2 cellular contexts compared by ENCODE assay signal in the genomic region with DNA sequence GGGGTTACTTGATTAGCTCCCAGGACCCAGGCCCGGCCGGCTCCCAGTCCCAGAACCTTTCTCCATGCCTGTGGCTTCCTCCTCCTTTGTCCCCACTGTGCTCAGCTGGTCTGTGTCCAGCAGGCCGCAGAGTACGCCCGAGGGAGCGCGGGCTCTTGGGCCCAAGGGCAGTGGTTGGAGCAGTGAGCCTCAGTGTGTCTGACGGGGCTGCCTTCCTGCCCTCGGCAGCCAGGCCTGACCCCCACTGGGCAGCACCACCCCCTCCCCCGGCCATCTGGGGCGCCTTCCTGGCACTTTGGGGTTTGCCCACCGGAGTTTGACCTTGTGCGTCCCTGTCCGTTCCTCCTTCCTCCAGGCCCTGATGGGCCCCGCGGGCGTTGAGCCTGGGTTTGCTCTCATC.
TF ChIP-seq lines count a peak whose summit lies in the region.

No MANE protein-coding gene starts in this region.

TF ChIP-seq in PFSK-1, 5 proteins besides CTCF, POLR2A, EP300 and RAD21 (continued from another document):
- TF ChIP-seq TAF1 (IDR thresholded peaks at IDR 0.05; ENCODE audit: borderline replicate concordance, insufficient read depth, low read length), result no peak
- TF ChIP-seq, protein P1, sequence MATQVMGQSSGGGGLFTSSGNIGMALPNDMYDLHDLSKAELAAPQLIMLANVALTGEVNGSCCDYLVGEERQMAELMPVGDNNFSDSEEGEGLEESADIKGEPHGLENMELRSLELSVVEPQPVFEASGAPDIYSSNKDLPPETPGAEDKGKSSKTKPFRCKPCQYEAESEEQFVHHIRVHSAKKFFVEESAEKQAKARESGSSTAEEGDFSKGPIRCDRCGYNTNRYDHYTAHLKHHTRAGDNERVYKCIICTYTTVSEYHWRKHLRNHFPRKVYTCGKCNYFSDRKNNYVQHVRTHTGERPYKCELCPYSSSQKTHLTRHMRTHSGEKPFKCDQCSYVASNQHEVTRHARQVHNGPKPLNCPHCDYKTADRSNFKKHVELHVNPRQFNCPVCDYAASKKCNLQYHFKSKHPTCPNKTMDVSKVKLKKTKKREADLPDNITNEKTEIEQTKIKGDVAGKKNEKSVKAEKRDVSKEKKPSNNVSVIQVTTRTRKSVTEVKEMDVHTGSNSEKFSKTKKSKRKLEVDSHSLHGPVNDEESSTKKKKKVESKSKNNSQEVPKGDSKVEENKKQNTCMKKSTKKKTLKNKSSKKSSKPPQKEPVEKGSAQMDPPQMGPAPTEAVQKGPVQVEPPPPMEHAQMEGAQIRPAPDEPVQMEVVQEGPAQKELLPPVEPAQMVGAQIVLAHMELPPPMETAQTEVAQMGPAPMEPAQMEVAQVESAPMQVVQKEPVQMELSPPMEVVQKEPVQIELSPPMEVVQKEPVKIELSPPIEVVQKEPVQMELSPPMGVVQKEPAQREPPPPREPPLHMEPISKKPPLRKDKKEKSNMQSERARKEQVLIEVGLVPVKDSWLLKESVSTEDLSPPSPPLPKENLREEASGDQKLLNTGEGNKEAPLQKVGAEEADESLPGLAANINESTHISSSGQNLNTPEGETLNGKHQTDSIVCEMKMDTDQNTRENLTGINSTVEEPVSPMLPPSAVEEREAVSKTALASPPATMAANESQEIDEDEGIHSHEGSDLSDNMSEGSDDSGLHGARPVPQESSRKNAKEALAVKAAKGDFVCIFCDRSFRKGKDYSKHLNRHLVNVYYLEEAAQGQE (IDR thresholded peaks at IDR 0.05; ENCODE audit: insufficient read depth in 1 of 2, low read depth in 2 of 2, low read length in 2 of 2), result no peak
- TF ChIP-seq FOXP2 (optimal IDR thresholded peaks at IDR 0.05; ENCODE audit: borderline replicate concordance, extremely low read depth, extremely low read length, insufficient read depth), result no peak
TF ChIP-seq in PFSK-1: peak in this region for 1.

TF ChIP-seq in K562, 482 proteins besides CTCF, POLR2A, EP300 and RAD21 (continued from another document):
- TF ChIP-seq, protein P2, sequence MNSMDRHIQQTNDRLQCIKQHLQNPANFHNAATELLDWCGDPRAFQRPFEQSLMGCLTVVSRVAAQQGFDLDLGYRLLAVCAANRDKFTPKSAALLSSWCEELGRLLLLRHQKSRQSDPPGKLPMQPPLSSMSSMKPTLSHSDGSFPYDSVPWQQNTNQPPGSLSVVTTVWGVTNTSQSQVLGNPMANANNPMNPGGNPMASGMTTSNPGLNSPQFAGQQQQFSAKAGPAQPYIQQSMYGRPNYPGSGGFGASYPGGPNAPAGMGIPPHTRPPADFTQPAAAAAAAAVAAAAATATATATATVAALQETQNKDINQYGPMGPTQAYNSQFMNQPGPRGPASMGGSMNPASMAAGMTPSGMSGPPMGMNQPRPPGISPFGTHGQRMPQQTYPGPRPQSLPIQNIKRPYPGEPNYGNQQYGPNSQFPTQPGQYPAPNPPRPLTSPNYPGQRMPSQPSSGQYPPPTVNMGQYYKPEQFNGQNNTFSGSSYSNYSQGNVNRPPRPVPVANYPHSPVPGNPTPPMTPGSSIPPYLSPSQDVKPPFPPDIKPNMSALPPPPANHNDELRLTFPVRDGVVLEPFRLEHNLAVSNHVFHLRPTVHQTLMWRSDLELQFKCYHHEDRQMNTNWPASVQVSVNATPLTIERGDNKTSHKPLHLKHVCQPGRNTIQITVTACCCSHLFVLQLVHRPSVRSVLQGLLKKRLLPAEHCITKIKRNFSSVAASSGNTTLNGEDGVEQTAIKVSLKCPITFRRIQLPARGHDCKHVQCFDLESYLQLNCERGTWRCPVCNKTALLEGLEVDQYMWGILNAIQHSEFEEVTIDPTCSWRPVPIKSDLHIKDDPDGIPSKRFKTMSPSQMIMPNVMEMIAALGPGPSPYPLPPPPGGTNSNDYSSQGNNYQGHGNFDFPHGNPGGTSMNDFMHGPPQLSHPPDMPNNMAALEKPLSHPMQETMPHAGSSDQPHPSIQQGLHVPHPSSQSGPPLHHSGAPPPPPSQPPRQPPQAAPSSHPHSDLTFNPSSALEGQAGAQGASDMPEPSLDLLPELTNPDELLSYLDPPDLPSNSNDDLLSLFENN (IDR thresholded peaks at IDR 0.05; ENCODE audit: low read depth in 2 of 2, low read length in 2 of 2), result no peak
TF ChIP-seq in K562: peak in this region for 1.
